In genomic region chr17:29827179-29827578, GRCh38 we compare ENCODE assay signal across 23 cellular contexts.
"Had no signal": no experiment of that assay in that cellular context is flagged by ENCODE, and none has a peak within 500 bp of the region (broad histone marks: within the 10 kb centered on the region; RNA-seq: fewer than 3 reads in every experiment).

No MANE protein-coding gene starts in this region.

- H3K4me1 ChIP-seq: sigmoid colon, spleen had no signal

- ATAC-seq: activated naive CD8-positive, alpha-beta T cell treated with anti-CD3 and anti-CD28 coated beads, Interleukin-2, amount 50 U/mL, for 24 hours; activated T-cell treated with anti-CD3 and anti-CD28 coated beads, Interleukin-2, amount 50 U/mL, for 4 hours; effector memory CD8-positive, alpha-beta T cell; left lobe of liver; natural killer cell treated with Interleukin-12 subunit alpha and Interleukin-12 subunit beta and Interleukin-15 and Interleukin-18, amount 100 ng/mL, for 72 hours; stimulated activated memory B cell treated with anti-CD40 and anti-IgM and Interleukin-4, amounts not matched to agents 10 μg/mL and 1 μg/mL and 100 μg/mL, for 72 hours; T-helper 17 cell; upper lobe of right lung had no signal

- H3K27ac ChIP-seq: sigmoid colon, spleen, thoracic aorta, VCaP had no signal

- H3K36me3 ChIP-seq: sigmoid colon, spleen, thoracic aorta, upper lobe of right lung had no signal

- H3K27me3 ChIP-seq: sigmoid colon, spleen, upper lobe of right lung had no signal

- DNase-seq: activated CD4-positive, alpha-beta T cell treated with anti-CD3 and anti-CD28 coated beads, Interleukin-2, amount 50 U/mL, for 1 hour; activated CD4-positive, CD25-positive, alpha-beta regulatory T cell treated with anti-CD3 and anti-CD28 coated beads, Interleukin-2, amount 50 U/mL, for 72 hours; activated CD8-positive, alpha-beta memory T cell treated with anti-CD3 and anti-CD28 coated beads, Interleukin-2, amount 50 U/mL, for 4 hours; activated naive CD4-positive, alpha-beta T cell treated with anti-CD3 and anti-CD28 coated beads for 36 hours; activated naive CD8-positive, alpha-beta T cell treated with anti-CD3 and anti-CD28 coated beads, Interleukin-2, amount 50 U/mL, for 24 hours; activated T-cell treated with anti-CD3 and anti-CD28 coated beads, Interleukin-2, amount 50 U/mL, for 4 hours; effector memory CD8-positive, alpha-beta T cell; foreskin fibroblast; hippocampal formation; islet precursor cell; occipital lobe; posterior cingulate gyrus; sigmoid colon; spleen; stimulated activated CD4-positive, alpha-beta T cell treated with anti-CD3 and anti-CD28 coated beads, Interleukin-4, amount 100 ng/mL, for 4 hours; T-helper 17 cell; upper lobe of right lung had no signal

- H3K4me3 ChIP-seq: lung, sigmoid colon, spleen, thoracic aorta, upper lobe of right lung had no signal

- H3K9me3 ChIP-seq: sigmoid colon, spleen, thoracic aorta, upper lobe of right lung had no signal
